In genomic region chr12:125216720-125217119, GRCh38 we compare ENCODE assay signal across 14 cellular contexts. TPM values are rescaled to one million over a fixed set of nuclear protein-coding genes. Genes with fewer than 3 reads are reported as not detected.
A peak's percentile ranks its signal among the peaks of the same experiment; 100 is the strongest.
DNase-seq lines count a peak whose midpoint lies in the region; ATAC-seq and TF ChIP-seq lines count a peak whose summit lies in the region.
"Had no signal": no experiment of that assay in that cellular context is flagged by ENCODE, and none has a peak within 500 bp of the region (broad histone marks: within the 10 kb centered on the region; RNA-seq: fewer than 3 reads in every experiment).

No MANE protein-coding gene starts in this region.

- no peak for ATAC-seq in WTC11
- no peak for ATAC-seq in body of pancreas
- ATAC-seq: CD8-positive, alpha-beta T cell had no signal

- H4K8ac ChIP-seq in neuronal stem cell (ENCODE audit: low read depth, low read length): no peak overlapping the region

- H3K27me3 Mint-ChIP-seq in WTC11 (ENCODE audit: low read depth): no peaks in the 10 kb centered on the region

- CTCF ChIA-PET in WTC11 (lab: Charles Lee): interaction anchor here (1.2 to 2.2 kb wide), 3 partner anchors 14 to 20 kb away, joined by 4 to 8 read pairs (median 7); no protein-coding TSS in a partner anchor

- H2AK5ac ChIP-seq in neuronal stem cell (ENCODE audit: low read depth, low read length): no peak overlapping the region

- peaks cover 16% of the 10 kb centered on the region for H3K36me3 Mint-ChIP-seq in WTC11
- H3K36me3 Mint-ChIP-seq: CD8-positive, alpha-beta T cell had no signal

- H4K91ac ChIP-seq in neuronal stem cell (ENCODE audit: low read depth, low read length, poor library complexity): no peak overlapping the region

- intact Hi-C loops in dorsolateral prefrontal cortex (cut with DNase I) (no loop called here), body of pancreas (cut with DNase I) (no loop called here), prostate gland (cut with DNase I) (no loop called here)

- no peak overlapping the region for H2BK5ac ChIP-seq in neuronal stem cell (ENCODE audit: low read length)

- H2BK12ac ChIP-seq in neuronal stem cell (ENCODE audit: low read length): no peak overlapping the region

- no peak overlapping the region for H2BK15ac ChIP-seq in neuronal stem cell (ENCODE audit: low read length)

- DNase-seq in WTC11 (ENCODE audit: low spot score) (no peak), dorsolateral prefrontal cortex (no peak), neuronal stem cell (ENCODE audit: low spot score) (no peak), body of pancreas (no peak), cerebellar cortex (ENCODE audit: low spot score) (no peak), prostate gland (ENCODE audit: low spot score) (no peak)
- DNase-seq: C1 segment of cervical spinal cord; Caco-2; CD8-positive, alpha-beta T cell; DMS153; DND-41; GOT3; HFFc6 had no signal

- POLR2A ChIA-PET in WTC11 (lab: Charles Lee): interaction anchor here (0.8 kb wide), 1 partner anchor 37 kb away, joined by 10 read pairs; no protein-coding TSS in a partner anchor

- H3K9ac ChIP-seq in neuronal stem cell (ENCODE audit: low read depth, low read length, poor library complexity): no peak overlapping the region

- no peak overlapping the region for H2AFZ ChIP-seq in neuronal stem cell (ENCODE audit: low read length)

- peak overlapping the region; percentile 56 for H3K14ac ChIP-seq in neuronal stem cell (ENCODE audit: low read length)

- no peak overlapping the region for H2BK120ac ChIP-seq in neuronal stem cell (ENCODE audit: low read depth, low read length)

- H3K4me1 ChIP-seq in neuronal stem cell (ENCODE audit: control insufficient read depth in 2 of 2, insufficient read depth in 1 of 2, low read depth in 1 of 2, low read length in 2 of 2) (no peaks in the 10 kb centered on the region), body of pancreas (peaks cover 10% of the 10 kb centered on the region), prostate gland (replicated peaks) (no peaks in the 10 kb centered on the region)
- H3K4me1 ChIP-seq: Caco-2, HAP-1 had no signal

- no peak overlapping the region for H3K23ac ChIP-seq in neuronal stem cell (ENCODE audit: low read depth, low read length, poor library complexity)

- H3K4me3 Mint-ChIP-seq in WTC11: no peak overlapping the region
- H3K4me3 Mint-ChIP-seq: CD8-positive, alpha-beta T cell; HFFc6 had no signal

- peaks cover 31% of the 10 kb centered on the region for H3K4me1 Mint-ChIP-seq in WTC11

- TF ChIP-seq CTCF in WTC11 (IDR thresholded peaks at IDR 0.05): no peak
- no peak for TF ChIP-seq CTCF in dorsolateral prefrontal cortex (IDR thresholded peaks at IDR 0.05 in 54 of 56, conservative IDR thresholded peaks at IDR 0.05 in 2 of 56; ENCODE audit: low read depth in 1 of 56, partially characterized antibody in 56 of 56)
- TF ChIP-seq CTCF in body of pancreas (IDR thresholded peaks at IDR 0.05): no peak
- no peak for TF ChIP-seq CTCF in prostate gland (IDR thresholded peaks at IDR 0.05)

- no peak overlapping the region for H3K4me3 ChIP-seq in dorsolateral prefrontal cortex
- H3K4me3 ChIP-seq in neuronal stem cell (ENCODE audit: low read length in 2 of 2): no peak overlapping the region
- H3K4me3 ChIP-seq in body of pancreas: no peak overlapping the region
- H3K4me3 ChIP-seq in prostate gland: no peak overlapping the region
- H3K4me3 ChIP-seq: HAP-1 had no signal

- no peaks in the 10 kb centered on the region for H3K9me3 ChIP-seq in neuronal stem cell (replicated peaks in 1 of 2; ENCODE audit: control insufficient read depth in 2 of 2, insufficient read depth in 1 of 2, low read depth in 1 of 2, low read length in 2 of 2)
- H3K9me3 ChIP-seq in body of pancreas: no peaks in the 10 kb centered on the region
- H3K9me3 ChIP-seq in prostate gland: no peaks in the 10 kb centered on the region
- H3K9me3 ChIP-seq: Caco-2, HAP-1 had no signal

- H3K27ac Mint-ChIP-seq in WTC11: 0 out of 2 replicates have a peak overlapping the region, but pooled peaks have one; percentile 42
- H3K27ac Mint-ChIP-seq: CD8-positive, alpha-beta T cell; HFFc6 had no signal

- H3K27ac ChIP-seq in dorsolateral prefrontal cortex (peak overlapping the region in 44 of 59 donors; percentile 1 to 74 (median 50)), neuronal stem cell (replicated peaks; ENCODE audit: low read length) (no peak overlapping the region), body of pancreas (no peak overlapping the region), prostate gland (no peak overlapping the region)

- H3K18ac ChIP-seq in neuronal stem cell (ENCODE audit: low read length): peak overlapping the region; percentile 21

- no peaks in the 10 kb centered on the region for H3K9me3 Mint-ChIP-seq in WTC11
- H3K9me3 Mint-ChIP-seq: CD8-positive, alpha-beta T cell; HFFc6 had no signal

- TF ChIP-seq POLR2A in body of pancreas (IDR thresholded peaks at IDR 0.05): no peak
- TF ChIP-seq POLR2A in prostate gland (IDR thresholded peaks at IDR 0.05): no peak

- H3K79me1 ChIP-seq in neuronal stem cell (ENCODE audit: low read depth, low read length): peaks cover 2% of the 10 kb centered on the region

- no peak overlapping the region for H3K4me2 ChIP-seq in neuronal stem cell (ENCODE audit: insufficient read depth, low read length, poor library complexity, severe bottlenecking)

- H3K36me3 ChIP-seq in neuronal stem cell (replicated peaks in 1 of 2; ENCODE audit: control insufficient read depth in 2 of 2, insufficient read depth in 2 of 2, low read length in 2 of 2) (peaks cover 0 to 2% of the 10 kb centered on the region in 2 donors), body of pancreas (replicated peaks in 1 of 2; ENCODE audit: insufficient read depth in 1 of 2, low read depth in 2 of 2) (no peaks in the 10 kb centered on the region), prostate gland (no peaks in the 10 kb centered on the region)
- H3K36me3 ChIP-seq: HAP-1 had no signal

- H3K27me3 ChIP-seq in dorsolateral prefrontal cortex: peaks cover 0 to 4% (median 0%) of the 10 kb centered on the region in 45 donors
- no peaks in the 10 kb centered on the region for H3K27me3 ChIP-seq in neuronal stem cell (ENCODE audit: control insufficient read depth in 3 of 3, insufficient read depth in 3 of 3, low read depth in 1 of 3, low read length in 3 of 3)
- H3K27me3 ChIP-seq in body of pancreas: peaks cover 0 to 8% of the 10 kb centered on the region in 2 donors
- no peaks in the 10 kb centered on the region for H3K27me3 ChIP-seq in prostate gland (replicated peaks; ENCODE audit: insufficient read depth)

- no CpG with 5 or more reads among the region's 14 CpGs for WGBS in neuronal stem cell (ENCODE audit: extremely low coverage in 2 of 2, insufficient read length in 2 of 2, insufficient replicate concordance in 1 of 2), 2 donors
- WGBS in body of pancreas, 2 donors: 76 to 85% methylated on average over 13 to 14 of the region's 14 CpGs
- 69% methylated on average over 14 of the region's 14 CpGs for WGBS in prostate gland

- H3K4ac ChIP-seq in neuronal stem cell (ENCODE audit: low read length): no peak overlapping the region

TF ChIP-seq in WTC11, 78 proteins besides CTCF, POLR2A, EP300 and RAD21 (continues in another document):
- no peak for TF ChIP-seq IRF2 (CRISPR knock-in tag; IDR thresholded peaks at IDR 0.05; ENCODE audit: borderline replicate concordance, low read depth)
- TF ChIP-seq, protein P1, sequence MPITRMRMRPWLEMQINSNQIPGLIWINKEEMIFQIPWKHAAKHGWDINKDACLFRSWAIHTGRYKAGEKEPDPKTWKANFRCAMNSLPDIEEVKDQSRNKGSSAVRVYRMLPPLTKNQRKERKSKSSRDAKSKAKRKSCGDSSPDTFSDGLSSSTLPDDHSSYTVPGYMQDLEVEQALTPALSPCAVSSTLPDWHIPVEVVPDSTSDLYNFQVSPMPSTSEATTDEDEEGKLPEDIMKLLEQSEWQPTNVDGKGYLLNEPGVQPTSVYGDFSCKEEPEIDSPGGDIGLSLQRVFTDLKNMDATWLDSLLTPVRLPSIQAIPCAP (CRISPR knock-in tag; IDR thresholded peaks at IDR 0.05): no peak
- TF ChIP-seq, protein P2, sequence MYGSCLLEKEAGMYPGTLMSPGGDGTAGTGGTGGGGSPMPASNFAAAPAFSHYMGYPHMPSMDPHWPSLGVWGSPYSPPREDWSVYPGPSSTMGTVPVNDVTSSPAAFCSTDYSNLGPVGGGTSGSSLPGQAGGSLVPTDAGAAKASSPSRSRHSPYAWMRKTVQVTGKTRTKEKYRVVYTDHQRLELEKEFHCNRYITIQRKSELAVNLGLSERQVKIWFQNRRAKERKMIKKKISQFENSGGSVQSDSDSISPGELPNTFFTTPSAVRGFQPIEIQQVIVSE (CRISPR knock-in tag; IDR thresholded peaks at IDR 0.05; ENCODE audit: borderline replicate concordance): no peak
- no peak for TF ChIP-seq ZNF263 (CRISPR knock-in tag; IDR thresholded peaks at IDR 0.05; ENCODE audit: low read depth)
- TF ChIP-seq ATF6 (CRISPR knock-in tag; IDR thresholded peaks at IDR 0.05): no peak
- TF ChIP-seq ATF1 (CRISPR knock-in tag; IDR thresholded peaks at IDR 0.05): no peak
- TF ChIP-seq GTF2I (CRISPR knock-in tag; conservative IDR thresholded peaks at IDR 0.05): no peak

RNA-seq across cellular contexts. Expression of gene TMEM132B, which starts 30.5 kb away (rescaled TPM):
- total RNA-seq in WTC11 (2021) (79.0 to 83.4 TPM (median 83.3 TPM) in 3 replicates), dorsolateral prefrontal cortex (100 to 1,000 TPM in 116 of 120 experiments, 10 to 100 TPM in 4; 68.9 to 223 (median 154) TPM), body of pancreas (under 1 TPM; 0.26 to 0.33 TPM), prostate gland (1 to 10 TPM in 1 of 2 donors, under 1 TPM in 1; 0.23 to 5.5 TPM)
- polyA plus RNA-seq in neuronal stem cell (2013, experiment 1 of 2): 24.9 TPM
- 26.0 TPM for polyA plus RNA-seq in neuronal stem cell (2013, experiment 2 of 2)
- total RNA-seq: Caco-2; CD8-positive, alpha-beta T cell had no signal

Comparison
In these comparisons a context has a peak if more than half of its experiments do, and no peak if none do; other contexts are left out.
1. H3K27ac ChIP-seq: peak in dorsolateral prefrontal cortex (44 of 59); none in neuronal stem cell (single experiment), body of pancreas (0 of 4) and prostate gland (0 of 2).
2. RNA of gene TMEM132B, which starts 30.5 kb away (total RNA-seq): 68.9 to 223 TPM in dorsolateral prefrontal cortex and 79.0 to 83.4 TPM in WTC11; 0.23 to 5.5 TPM in prostate gland and 0.26 to 0.33 TPM in body of pancreas; every median in the first group is over 10 times any median in the second.